21 cellular contexts compared by ENCODE assay signal in genomic region chrX:18441780-18442367, GRCh38.
"Had no signal": no experiment of that assay in that cellular context is flagged by ENCODE, and none has a peak within 500 bp of the region (broad histone marks: within the 10 kb centered on the region; RNA-seq: fewer than 3 reads in every experiment).

No MANE protein-coding gene starts in this region.

- H3K9me3 Mint-ChIP-seq: activated B cell treated with CpG ODN at 0.5 μM for 24 hours; activated CD4-positive, alpha-beta memory T cell treated with anti-CD3 and anti-CD28 coated beads for 36 hours; activated CD4-positive, alpha-beta T cell treated with anti-CD3 and anti-CD28 coated beads, Interleukin-2, amount 10 ng/mL, durations not matched to agents 7 days and 5 days; activated naive CD4-positive, alpha-beta T cell treated with anti-CD3 and anti-CD28 coated beads, Interleukin-2, amount 50 U/mL, for 72 hours; activated naive CD8-positive, alpha-beta T cell treated with anti-CD3 and anti-CD28 coated beads, Interleukin-2, amount 50 U/mL, for 24 hours; activated T-cell treated with anti-CD3 and anti-CD28 coated beads, Interleukin-2, amount 50 U/mL, for 4 hours had no signal

- H3K4me3 ChIP-seq: cardiac muscle cell had no signal

- H3K4me3 Mint-ChIP-seq: activated B cell treated with CpG ODN at 0.5 μM for 24 hours; activated CD4-positive, alpha-beta memory T cell treated with anti-CD3 and anti-CD28 coated beads for 36 hours; activated CD4-positive, alpha-beta T cell treated with anti-CD3 and anti-CD28 coated beads, Interleukin-2, amount 10 ng/mL, durations not matched to agents 7 days and 5 days; activated naive CD8-positive, alpha-beta T cell treated with anti-CD3 and anti-CD28 coated beads, Interleukin-2, amount 50 U/mL, for 24 hours; activated T-cell treated with anti-CD3 and anti-CD28 coated beads, Interleukin-2, amount 50 U/mL, for 4 hours; T-helper 17 cell had no signal

- H3K36me3 Mint-ChIP-seq: activated naive CD4-positive, alpha-beta T cell treated with anti-CD3 and anti-CD28 coated beads, Interleukin-2, amount 50 U/mL, for 72 hours had no signal

- H3K27ac Mint-ChIP-seq: activated B cell treated with CpG ODN at 0.5 μM for 24 hours; activated CD4-positive, alpha-beta memory T cell treated with anti-CD3 and anti-CD28 coated beads for 36 hours; activated CD4-positive, alpha-beta T cell treated with anti-CD3 and anti-CD28 coated beads, Interleukin-2, amount 10 ng/mL, durations not matched to agents 7 days and 5 days; activated naive CD4-positive, alpha-beta T cell treated with anti-CD3 and anti-CD28 coated beads, Interleukin-2, amount 50 U/mL, for 72 hours; activated naive CD8-positive, alpha-beta T cell treated with anti-CD3 and anti-CD28 coated beads, Interleukin-2, amount 50 U/mL, for 24 hours; T-helper 17 cell had no signal

- H3K27me3 ChIP-seq: brain microvascular endothelial cell, cardiac muscle cell had no signal

- H3K27ac ChIP-seq: brain microvascular endothelial cell, cardiac muscle cell had no signal

- DNase-seq: activated B cell treated with CpG ODN at 0.5 μM for 24 hours; activated CD4-positive, alpha-beta memory T cell treated with anti-CD3 and anti-CD28 coated beads for 36 hours; activated CD4-positive, alpha-beta T cell treated with anti-CD3 and anti-CD28 coated beads, Interleukin-2, amount 10 ng/mL, durations not matched to agents 7 days and 5 days; activated CD8-positive, alpha-beta memory T cell treated with anti-CD3 and anti-CD28 coated beads for 24 hours; activated effector memory CD4-positive, alpha-beta T cell treated with anti-CD3 and anti-CD28 coated beads, Interleukin-2, amount 50 U/mL, for 16 hours; activated naive CD4-positive, alpha-beta T cell treated with Interleukin-2 at 50 U/mL for 16 hours; activated naive CD8-positive, alpha-beta T cell treated with anti-CD3 and anti-CD28 coated beads, Interleukin-2, amount 50 U/mL, for 24 hours; activated T-cell treated with anti-CD3 and anti-CD28 coated beads, Interleukin-2, amount 50 U/mL, for 4 hours; amniotic stem cell; brain microvascular endothelial cell; Kasumi-1; KBM-7; NCI-H1048; NCI-H2029; NCI-H446; NCI-H524; SIG-M5; T-helper 17 cell; T-helper 9 cell had no signal

- H3K4me1 Mint-ChIP-seq: activated B cell treated with CpG ODN at 0.5 μM for 24 hours; activated CD4-positive, alpha-beta T cell treated with anti-CD3 and anti-CD28 coated beads, Interleukin-2, amount 10 ng/mL, durations not matched to agents 7 days and 5 days had no signal

- H3K36me3 ChIP-seq: brain microvascular endothelial cell, cardiac muscle cell had no signal

- H3K27me3 Mint-ChIP-seq: activated B cell treated with CpG ODN at 0.5 μM for 24 hours; activated CD4-positive, alpha-beta memory T cell treated with anti-CD3 and anti-CD28 coated beads for 36 hours; activated CD4-positive, alpha-beta T cell treated with anti-CD3 and anti-CD28 coated beads, Interleukin-2, amount 10 ng/mL, durations not matched to agents 7 days and 5 days; activated naive CD8-positive, alpha-beta T cell treated with anti-CD3 and anti-CD28 coated beads, Interleukin-2, amount 50 U/mL, for 24 hours; T-helper 17 cell had no signal

- ATAC-seq: activated naive CD4-positive, alpha-beta T cell treated with anti-CD3 and anti-CD28 coated beads, Interleukin-2, amount 50 U/mL, for 72 hours; activated naive CD8-positive, alpha-beta T cell treated with anti-CD3 and anti-CD28 coated beads, Interleukin-2, amount 50 U/mL, for 24 hours; activated T-cell treated with anti-CD3 and anti-CD28 coated beads, Interleukin-2, amount 50 U/mL, for 4 hours; T-helper 17 cell had no signal
